ENCODE assay signal across 15 cellular contexts in genomic region chr1:112672842-112673241, GRCh38. TPM values are rescaled to one million over a fixed set of nuclear protein-coding genes. Genes with fewer than 3 reads are reported as not detected.
DNase-seq lines count a peak whose midpoint lies in the region; ATAC-seq, FAIRE-seq and TF ChIP-seq lines count a peak whose summit lies in the region.
"Had no signal": no experiment of that assay in that cellular context is flagged by ENCODE, and none has a peak within 500 bp of the region (broad histone marks: within the 10 kb centered on the region; RNA-seq: fewer than 3 reads in every experiment).

No MANE protein-coding gene starts in this region.

- BruUV-seq in OCI-LY7 (replicated peaks; lab: Mats Ljungman, UMichigan) (no TSS peak), K562 (replicated peaks; lab: Mats Ljungman, UMichigan) (no TSS peak)

- no peak overlapping the region for H3K9ac ChIP-seq in K562 (ENCODE audit: insufficient read depth in 1 of 2, low read depth in 2 of 2, low read length in 2 of 2)

- H4K20me1 ChIP-seq in OCI-LY7 (ENCODE audit: insufficient read depth, low read length) (no peaks in the 10 kb centered on the region), K562 (replicated peaks; ENCODE audit: control insufficient read depth, insufficient read depth, low read length) (no peaks in the 10 kb centered on the region)

- no peaks in the 10 kb centered on the region for H3K9me3 Mint-ChIP-seq in CD8-positive, alpha-beta memory T cell
- H3K9me3 Mint-ChIP-seq: activated CD4-positive, alpha-beta T cell treated with anti-CD3 and anti-CD28 coated beads, Interleukin-2, amount 10 ng/mL, durations not matched to agents 24 days and 14 days had no signal

- intact Hi-C loops in OCI-LY7 (cut with micrococcal nuclease; ENCODE audit: unreplicated experiment) = loop anchor here (10.0 kb wide), 1 partner anchor 278 kb away; the partner anchor contains the start of gene CTTNBP2NL
- intact Hi-C loops in K562 (cut with micrococcal nuclease) = loop anchor here (1.0 kb wide), 2 partner anchors 34 to 53 kb away; partner anchors contain the start of gene RHOC

- no peaks in the 10 kb centered on the region for H3K9me2 ChIP-seq in OCI-LY7 (ENCODE audit: insufficient read depth, low read length)

- TF ChIP-seq CTCF in OCI-LY7 (conservative IDR thresholded peaks at IDR 0.05; ENCODE audit: low read length) (0 out of 2 replicates have a peak, but pooled peaks have one; percentile 20), K562 (IDR thresholded peaks at IDR 0.05 in 2 of 3, conservative IDR thresholded peaks at IDR 0.05 in 1 of 3; ENCODE audit: insufficient read depth in 2 of 3, low read depth in 1 of 3, low read length in 3 of 3) (peak; percentile 12 to 40 (median 24); a peak in 1 of 6 replicates), neutrophil (IDR thresholded peaks at IDR 0.05) (no peak)

- H3K4me2 ChIP-seq in OCI-LY7 (ENCODE audit: low read length) (no peak overlapping the region), K562 (ENCODE audit: insufficient read depth, low read length) (no peak overlapping the region)

- H3K36me3 Mint-ChIP-seq in CD8-positive, alpha-beta memory T cell = peaks cover 10 to 49% (median 17%) of the 10 kb centered on the region in 3 donors

- TF ChIP-seq EP300 in K562 (IDR thresholded peaks at IDR 0.05; ENCODE audit: low read length) = no peak

- H3K4me1 Mint-ChIP-seq in CD8-positive, alpha-beta memory T cell = peaks cover 42 to 58% (median 54%) of the 10 kb centered on the region in 3 donors

- H3K4me3 ChIP-seq in CD8-positive, alpha-beta memory T cell (ENCODE audit: low read length) = no peak overlapping the region
- no peak overlapping the region for H3K4me3 ChIP-seq in OCI-LY7 (ENCODE audit: low read depth, low read length, poor library complexity, severe bottlenecking)
- H3K4me3 ChIP-seq in K562 = no peak overlapping the region
- H3K4me3 ChIP-seq in neutrophil (ENCODE audit: low read depth in 1 of 2, low read length in 1 of 2) = no peak overlapping the region
- H3K4me3 ChIP-seq: cardiac muscle cell had no signal

- 0 out of 3 replicates have a peak, but pooled peaks have one; percentile 3 for ATAC-seq in K562
- no peak for ATAC-seq in activated CD4-positive, CD25-positive, alpha-beta regulatory T cell treated with anti-CD3 and anti-CD28 coated beads, Interleukin-2, amount 50 U/mL, for 24 hours

- peak overlapping the region in 6 of 7 donors; percentile 16 to 81 (median 53) for H3K4me3 Mint-ChIP-seq in CD8-positive, alpha-beta memory T cell

- FAIRE-seq in K562 (lab: Jason Lieb, UNC) (no peak), urothelium cell line (lab: Jason Lieb, UNC) (no peak)

- no peak overlapping the region for H3K27ac ChIP-seq in CD8-positive, alpha-beta memory T cell (ENCODE audit: low read depth, low read length)
- H3K27ac ChIP-seq in OCI-LY7 (ENCODE audit: low read depth, low read length, poor library complexity, severe bottlenecking) (no peak overlapping the region), K562 (ENCODE audit: extremely low read depth, low read depth, low read length) (no peak overlapping the region), neutrophil (peak overlapping the region; percentile 72)

- H2AFZ ChIP-seq in OCI-LY7 (ENCODE audit: low read length) (no peak overlapping the region), K562 (ENCODE audit: low read depth, low read length) (no peak overlapping the region)

- H3K79me2 ChIP-seq in OCI-LY7 (ENCODE audit: insufficient read depth, low read depth, low read length) = no peaks in the 10 kb centered on the region
- peaks cover 37% of the 10 kb centered on the region for H3K79me2 ChIP-seq in K562 (ENCODE audit: control insufficient read depth, insufficient read depth, low read length)

- peak; percentile 45 to 62 for TF ChIP-seq RAD21 in K562 (CRISPR knock-in tag; conservative IDR thresholded peaks at IDR 0.05 in 1 of 2, IDR thresholded peaks at IDR 0.05 in 1 of 2)

- TF ChIP-seq POLR2A in K562 (conservative IDR thresholded peaks at IDR 0.05) = no peak

- in situ Hi-C loops in K562 (cut with MboI) = no loop called here

- peaks cover 14% of the 10 kb centered on the region for H3K36me3 ChIP-seq in CD8-positive, alpha-beta memory T cell (ENCODE audit: insufficient read depth, low read length)
- H3K36me3 ChIP-seq in OCI-LY7 (ENCODE audit: insufficient read depth, low read length) = peaks cover 46% of the 10 kb centered on the region
- H3K36me3 ChIP-seq in K562 (ENCODE audit: control insufficient read depth, insufficient read depth, low read length) = peaks cover 60% of the 10 kb centered on the region
- H3K36me3 ChIP-seq in neutrophil = peaks cover 54% of the 10 kb centered on the region

- H3K4me1 ChIP-seq in CD8-positive, alpha-beta memory T cell (ENCODE audit: insufficient read depth, low read length) = peaks cover 35% of the 10 kb centered on the region
- peaks cover 34% of the 10 kb centered on the region for H3K4me1 ChIP-seq in OCI-LY7 (ENCODE audit: insufficient read depth, low read length, poor library complexity, severe bottlenecking)
- H3K4me1 ChIP-seq in K562 (replicated peaks in 1 of 2; ENCODE audit: control insufficient read depth in 2 of 2, insufficient read depth in 2 of 2, low read length in 2 of 2) = peaks cover 18 to 38% of the 10 kb centered on the region in 2 experiments
- peaks cover 21 to 26% of the 10 kb centered on the region in 2 experiments for H3K4me1 ChIP-seq in neutrophil (ENCODE audit: control insufficient read depth in 1 of 2, insufficient read depth in 1 of 2, low read depth in 1 of 2, low read length in 1 of 2)

- POLR2A ChIA-PET in CD8-positive, alpha-beta memory T cell (lab: Charles Lee) = interaction anchor here (0.6 to 2.9 kb wide), 3 partner anchors 12 to 175 kb away, joined by 3 to 32 read pairs (median 4); partner anchors contain the start of genes CAPZA1 and ST7L
- POLR2A ChIA-PET in OCI-LY7 (lab: Charles Lee) = interaction anchor here (0.6 to 1.2 kb wide), 5 partner anchors 11 to 277 kb away, joined by 3 to 5 read pairs (median 3); partner anchors contain the start of genes CTTNBP2NL and ST7L
- POLR2A ChIA-PET in K562 (lab: Yijun Ruan, JAX) = interaction anchor here (0.8 to 7.3 kb wide), 15 partner anchors 10 to 281 kb away, joined by 3 to 104 read pairs (median 8); partner anchors contain the start of genes PPM1J and ST7L

- no peak for DNase-seq in CD8-positive, alpha-beta memory T cell
- no peak for DNase-seq in OCI-LY7 (ENCODE audit: low spot score)
- DNase-seq in K562 (ENCODE audit: extremely low read depth in 1 of 4, low spot score in 3 of 4) = peak in 1 of 4 experiments; percentile 60
- no peak for DNase-seq in urothelium cell line (ENCODE audit: low spot score)
- DNase-seq in HPDE6-E6E7 (ENCODE audit: extremely low spot score) = no peak
- no peak for DNase-seq in NCI-H69 (lab: John Stamatoyannopoulos, UW)
- DNase-seq: activated CD4-positive, alpha-beta T cell treated with anti-CD3 and anti-CD28 coated beads, Interleukin-2, amount 10 ng/mL, durations not matched to agents 24 days and 14 days; activated gamma-delta T cell treated with Interleukin-2 at 50 U/mL for 16 hours; GF-D8; GOT3; NK-92 treated with Interleukin-12 subunit alpha and Interleukin-12 subunit beta, amount 100 ng/mL, for 24 hours; occipital lobe had no signal

- CTCF ChIA-PET in CD8-positive, alpha-beta memory T cell (lab: Charles Lee) = interaction anchor here (0.9 to 4.1 kb wide), 7 partner anchors 23 to 171 kb away, joined by 3 to 23 read pairs (median 3); partner anchors contain the start of genes PPM1J and RHOC
- CTCF ChIA-PET in OCI-LY7 (lab: Charles Lee; ENCODE audit: unreplicated experiment) (interaction anchor here (2.6 kb wide), 1 partner anchor 32 kb away, joined by 5 read pairs; no protein-coding TSS in a partner anchor), K562 (lab: Yijun Ruan, JAX; ENCODE audit: low intra/inter-chr PET ratio) (interaction anchor here (2.2 kb wide), 1 partner anchor 34 kb away, joined by 15 read pairs; the partner anchor contains the start of gene RHOC)

- H3K9me1 ChIP-seq in K562 (ENCODE audit: control insufficient read depth, insufficient read depth, low read length) = no peaks in the 10 kb centered on the region

- 23% methylated on average over 1 of the region's 1 CpG for WGBS in K562 (ENCODE audit: insufficient coverage, low coverage, missing lambda C conversion rate)

- no peaks in the 10 kb centered on the region for H3K27me3 ChIP-seq in CD8-positive, alpha-beta memory T cell (ENCODE audit: insufficient read depth, low read length, poor library complexity, severe bottlenecking)
- H3K27me3 ChIP-seq in K562 (ENCODE audit: control insufficient read depth in 2 of 2, insufficient read depth in 2 of 2, low read length in 2 of 2) (no peaks in the 10 kb centered on the region), neutrophil (peaks cover 23% of the 10 kb centered on the region)
- H3K27me3 ChIP-seq: cardiac muscle cell had no signal

- H3K9me3 ChIP-seq in CD8-positive, alpha-beta memory T cell (ENCODE audit: low read length) = no peaks in the 10 kb centered on the region
- no peaks in the 10 kb centered on the region for H3K9me3 ChIP-seq in OCI-LY7 (ENCODE audit: low read length)
- H3K9me3 ChIP-seq in K562 (replicated peaks; ENCODE audit: control insufficient read depth, insufficient read depth, low read depth, low read length) = no peaks in the 10 kb centered on the region
- H3K9me3 ChIP-seq in neutrophil = no peaks in the 10 kb centered on the region

- H3K27me3 Mint-ChIP-seq in CD8-positive, alpha-beta memory T cell = no peaks in the 10 kb centered on the region
- H3K27me3 Mint-ChIP-seq: activated CD4-positive, alpha-beta T cell treated with anti-CD3 and anti-CD28 coated beads, Interleukin-2, amount 10 ng/mL, durations not matched to agents 24 days and 14 days had no signal

- peak overlapping the region; percentile 43 to 95 (median 80) for H3K27ac Mint-ChIP-seq in CD8-positive, alpha-beta memory T cell

RNA-seq across cellular contexts. Expression of gene MOV10, which starts 1.6 kb away (rescaled TPM):
- total RNA-seq in CD8-positive, alpha-beta memory T cell = 10 to 100 TPM; 29.9 to 31.0 TPM
- 33.7 TPM for polyA plus RNA-seq in CD8-positive, alpha-beta memory T cell
- 24.4 and 28.2 TPM in 2 replicates for total RNA-seq in OCI-LY7 (2014; rRNA removed; shearing (Covaris generic))
- 30.4 and 32.4 TPM in 2 replicates for total RNA-seq in OCI-LY7 (2022)
- total RNA-seq in K562 (2011; cell fraction: chromatin; rRNA removed; ENCODE audit: low replicate concordance) = 194 and 432 TPM in 2 replicates
- total RNA-seq in K562 (2011; cell fraction: nucleolus; rRNA removed) = 231 and 262 TPM in 2 replicates
- total RNA-seq in K562 (2011; cell fraction: nucleoplasm; rRNA removed) = 196 and 201 TPM in 2 replicates
- 46.5 and 75.8 TPM in 2 replicates for total RNA-seq in K562 (2014; rRNA removed)
- total RNA-seq in K562 (2014; rRNA removed; fragmentation: Illumina TruSeq; extraction: Trizol) = 32.1 and 46.8 TPM in 2 replicates
- 49.5 and 50.8 TPM in 2 replicates for total RNA-seq in K562 (2015; rRNA removed; fragmentation: Illumina TruSeq; extraction: Trizol)
- total RNA-seq in K562 (2021) = 93.9 and 101 TPM in 2 replicates
- 50.2 and 86.0 TPM in 2 replicates for polyA plus RNA-seq in K562 (2011; rRNA removed)
- 55.2 and 72.8 TPM in 2 replicates for polyA plus RNA-seq in K562 (2011; cell fraction: cytosol; rRNA removed)
- 327 and 544 TPM in 2 replicates for polyA plus RNA-seq in K562 (2011; cell fraction: nucleus; rRNA removed)
- polyA plus RNA-seq in K562 (2012) = 78.3 and 153 TPM in 2 replicates
- polyA plus RNA-seq in K562 (2014; fragmentation: Illumina TruSeq; extraction: Trizol) = 101 and 105 TPM in 2 replicates
- polyA plus RNA-seq in K562 (2014; fragmentation: Nextera tagmentation; extraction: Ambion mirVana) = 10 to 100 TPM; 16.7 to 39.6 TPM
- polyA plus RNA-seq in K562 (2014; rRNA removed) = 72.0 and 92.8 TPM in 2 replicates
- polyA minus RNA-seq in K562 (2011; rRNA and poly(A)+ RNA removed) = 34.4 and 47.1 TPM in 2 replicates
- 65.8 and 66.5 TPM in 2 replicates for polyA minus RNA-seq in K562 (2011; cell fraction: cytosol; rRNA and poly(A)+ RNA removed)
- 127 and 129 TPM in 2 replicates for polyA minus RNA-seq in K562 (2011; cell fraction: nucleus; rRNA and poly(A)+ RNA removed)

RNA-seq across cellular contexts. Expression of gene RHOC, which starts 34.1 kb away (rescaled TPM):
- total RNA-seq in CD8-positive, alpha-beta memory T cell = 10 to 100 TPM; 20.3 to 23.0 TPM
- 53.2 TPM for polyA plus RNA-seq in CD8-positive, alpha-beta memory T cell
- 23.1 and 34.9 TPM in 2 replicates for total RNA-seq in OCI-LY7 (2014; rRNA removed; shearing (Covaris generic))
- total RNA-seq in OCI-LY7 (2022) = 43.3 and 46.2 TPM in 2 replicates
- 107 and 260 TPM in 2 replicates for total RNA-seq in K562 (2011; cell fraction: chromatin; rRNA removed; ENCODE audit: low replicate concordance)
- total RNA-seq in K562 (2011; cell fraction: nucleolus; rRNA removed) = 237 and 244 TPM in 2 replicates
- 195 and 210 TPM in 2 replicates for total RNA-seq in K562 (2011; cell fraction: nucleoplasm; rRNA removed)
- 275 and 287 TPM in 2 replicates for total RNA-seq in K562 (2014; rRNA removed)
- total RNA-seq in K562 (2014; rRNA removed; fragmentation: Illumina TruSeq; extraction: Trizol) = 131 and 169 TPM in 2 replicates
- total RNA-seq in K562 (2015; rRNA removed; fragmentation: Illumina TruSeq; extraction: Trizol) = 200 and 204 TPM in 2 replicates
- total RNA-seq in K562 (2021) = 186 and 203 TPM in 2 replicates
- 364 and 370 TPM in 2 replicates for polyA plus RNA-seq in K562 (2011; rRNA removed)
- 478 and 580 TPM in 2 replicates for polyA plus RNA-seq in K562 (2011; cell fraction: cytosol; rRNA removed)
- 338 and 429 TPM in 2 replicates for polyA plus RNA-seq in K562 (2011; cell fraction: nucleus; rRNA removed)
- 332 and 339 TPM in 2 replicates for polyA plus RNA-seq in K562 (2012)
- 336 and 344 TPM in 2 replicates for polyA plus RNA-seq in K562 (2014; fragmentation: Illumina TruSeq; extraction: Trizol)
- polyA plus RNA-seq in K562 (2014; fragmentation: Nextera tagmentation; extraction: Ambion mirVana) = 10 to 100 TPM; 35.2 to 82.7 TPM
- 248 and 267 TPM in 2 replicates for polyA plus RNA-seq in K562 (2014; rRNA removed)
- 273 and 333 TPM in 2 replicates for polyA minus RNA-seq in K562 (2011; rRNA and poly(A)+ RNA removed)
- polyA minus RNA-seq in K562 (2011; cell fraction: cytosol; rRNA and poly(A)+ RNA removed) = 125 and 156 TPM in 2 replicates
- 103 and 138 TPM in 2 replicates for polyA minus RNA-seq in K562 (2011; cell fraction: nucleus; rRNA and poly(A)+ RNA removed)

RNA-seq across cellular contexts. Expression of gene PPM1J, which starts 42.3 kb away (rescaled TPM):
- under 1 TPM in 1 of 2 experiments, not detected in 1; 0.33 TPM for total RNA-seq in CD8-positive, alpha-beta memory T cell
- not detected for polyA plus RNA-seq in CD8-positive, alpha-beta memory T cell
- total RNA-seq in OCI-LY7 (2014; rRNA removed; shearing (Covaris generic)) = 1.4 and 1.5 TPM in 2 replicates
- total RNA-seq in OCI-LY7 (2022) = 3.7 and 4.2 TPM in 2 replicates
- total RNA-seq in K562 (2011; cell fraction: chromatin; rRNA removed; ENCODE audit: low replicate concordance) = 6.3 and 17.9 TPM in 2 replicates
- 12.8 and 15.3 TPM in 2 replicates for total RNA-seq in K562 (2011; cell fraction: nucleolus; rRNA removed)
- total RNA-seq in K562 (2011; cell fraction: nucleoplasm; rRNA removed) = 9.6 and 9.9 TPM in 2 replicates
- total RNA-seq in K562 (2014; rRNA removed) = 6.0 and 6.5 TPM in 2 replicates
- 1.2 and 1.3 TPM in 2 replicates for total RNA-seq in K562 (2014; rRNA removed; fragmentation: Illumina TruSeq; extraction: Trizol)
- 0.98 and 1.1 TPM in 2 replicates for total RNA-seq in K562 (2015; rRNA removed; fragmentation: Illumina TruSeq; extraction: Trizol)
- 5.1 and 7.1 TPM in 2 replicates for total RNA-seq in K562 (2021)
- 10.5 and 18.4 TPM in 2 replicates for polyA plus RNA-seq in K562 (2011; rRNA removed)
- polyA plus RNA-seq in K562 (2011; cell fraction: cytosol; rRNA removed) = 20.6 and 20.7 TPM in 2 replicates
- 80.5 and 82.8 TPM in 2 replicates for polyA plus RNA-seq in K562 (2011; cell fraction: nucleus; rRNA removed)
- polyA plus RNA-seq in K562 (2012) = 3.0 and 3.4 TPM in 2 replicates
- polyA plus RNA-seq in K562 (2014; fragmentation: Illumina TruSeq; extraction: Trizol) = 4.2 and 5.0 TPM in 2 replicates
- polyA plus RNA-seq in K562 (2014; fragmentation: Nextera tagmentation; extraction: Ambion mirVana) = under 1 TPM; 0.25 to 0.31 TPM
- polyA plus RNA-seq in K562 (2014; rRNA removed) = 8.2 and 8.5 TPM in 2 replicates
- polyA minus RNA-seq in K562 (2011; rRNA and poly(A)+ RNA removed) = 2.1 and 3.8 TPM in 2 replicates
- 3.0 and 6.5 TPM in 2 replicates for polyA minus RNA-seq in K562 (2011; cell fraction: cytosol; rRNA and poly(A)+ RNA removed)
- polyA minus RNA-seq in K562 (2011; cell fraction: nucleus; rRNA and poly(A)+ RNA removed) = 7.4 and 9.1 TPM in 2 replicates

RNA-seq across cellular contexts. Expression of gene CAPZA1, which starts 53.2 kb away (rescaled TPM):
- total RNA-seq in CD8-positive, alpha-beta memory T cell = 100 to 1,000 TPM; 255 to 266 TPM
- polyA plus RNA-seq in CD8-positive, alpha-beta memory T cell = 212 TPM
- 234 and 274 TPM in 2 replicates for total RNA-seq in OCI-LY7 (2014; rRNA removed; shearing (Covaris generic))
- total RNA-seq in OCI-LY7 (2022) = 234 and 246 TPM in 2 replicates
- total RNA-seq in K562 (2011; cell fraction: chromatin; rRNA removed; ENCODE audit: low replicate concordance) = 126 and 319 TPM in 2 replicates
- 56.9 and 76.1 TPM in 2 replicates for total RNA-seq in K562 (2011; cell fraction: nucleolus; rRNA removed)
- total RNA-seq in K562 (2011; cell fraction: nucleoplasm; rRNA removed) = 147 and 245 TPM in 2 replicates
- total RNA-seq in K562 (2014; rRNA removed) = 244 and 278 TPM in 2 replicates
- 306 and 352 TPM in 2 replicates for total RNA-seq in K562 (2014; rRNA removed; fragmentation: Illumina TruSeq; extraction: Trizol)
- total RNA-seq in K562 (2015; rRNA removed; fragmentation: Illumina TruSeq; extraction: Trizol) = 281 and 297 TPM in 2 replicates
- 266 and 289 TPM in 2 replicates for total RNA-seq in K562 (2021)
- polyA plus RNA-seq in K562 (2011; rRNA removed) = 298 and 365 TPM in 2 replicates
- 68.7 and 164 TPM in 2 replicates for polyA plus RNA-seq in K562 (2011; cell fraction: cytosol; rRNA removed)
- polyA plus RNA-seq in K562 (2011; cell fraction: nucleus; rRNA removed) = 66.8 and 129 TPM in 2 replicates
- 210 and 214 TPM in 2 replicates for polyA plus RNA-seq in K562 (2012)
- polyA plus RNA-seq in K562 (2014; fragmentation: Illumina TruSeq; extraction: Trizol) = 286 and 340 TPM in 2 replicates
- polyA plus RNA-seq in K562 (2014; fragmentation: Nextera tagmentation; extraction: Ambion mirVana) = 1,000 to 10,000 TPM in 1 of 2 experiments, 100 to 1,000 TPM in 1; 805 to 1,020 TPM
- polyA plus RNA-seq in K562 (2014; rRNA removed) = 234 and 237 TPM in 2 replicates
- polyA minus RNA-seq in K562 (2011; rRNA and poly(A)+ RNA removed) = 765 and 786 TPM in 2 replicates
- 311 and 407 TPM in 2 replicates for polyA minus RNA-seq in K562 (2011; cell fraction: cytosol; rRNA and poly(A)+ RNA removed)
- polyA minus RNA-seq in K562 (2011; cell fraction: nucleus; rRNA and poly(A)+ RNA removed) = 70.7 and 177 TPM in 2 replicates

RNA-seq across cellular contexts. Expression of gene ST7L, which starts 53.9 kb away (rescaled TPM):
- total RNA-seq in CD8-positive, alpha-beta memory T cell = 10 to 100 TPM; 11.6 to 12.2 TPM
- polyA plus RNA-seq in CD8-positive, alpha-beta memory T cell = 11.3 TPM
- total RNA-seq in OCI-LY7 (2014; rRNA removed; shearing (Covaris generic)) = 17.3 and 20.2 TPM in 2 replicates
- total RNA-seq in OCI-LY7 (2022) (22.8 and 25.8 TPM in 2 replicates), K562 (2014; rRNA removed) (21.0 and 23.3 TPM in 2 replicates), K562 (2014; rRNA removed; fragmentation: Illumina TruSeq; extraction: Trizol) (27.7 and 28.8 TPM in 2 replicates), K562 (2015; rRNA removed; fragmentation: Illumina TruSeq; extraction: Trizol) (31.1 and 32.1 TPM in 2 replicates), K562 (2021) (18.8 and 21.7 TPM in 2 replicates)
- total RNA-seq in K562 (2011; cell fraction: chromatin; rRNA removed; ENCODE audit: low replicate concordance) = 49.5 and 67.9 TPM in 2 replicates
- 38.7 and 39.0 TPM in 2 replicates for total RNA-seq in K562 (2011; cell fraction: nucleolus; rRNA removed)
- total RNA-seq in K562 (2011; cell fraction: nucleoplasm; rRNA removed) = 58.5 and 84.5 TPM in 2 replicates
- polyA plus RNA-seq in K562 (2011; rRNA removed) (27.4 and 32.5 TPM in 2 replicates), K562 (2014; fragmentation: Illumina TruSeq; extraction: Trizol) (26.2 and 26.6 TPM in 2 replicates), K562 (2014; fragmentation: Nextera tagmentation; extraction: Ambion mirVana) (10 to 100 TPM in 1 of 2 experiments, 1 to 10 TPM in 1; 9.0 to 10.7 TPM), K562 (2014; rRNA removed) (29.4 and 39.4 TPM in 2 replicates)
- 18.2 and 21.8 TPM in 2 replicates for polyA plus RNA-seq in K562 (2011; cell fraction: cytosol; rRNA removed)
- polyA plus RNA-seq in K562 (2011; cell fraction: nucleus; rRNA removed) = 33.6 and 48.2 TPM in 2 replicates
- polyA plus RNA-seq in K562 (2012) = 22.6 and 23.3 TPM in 2 replicates
- 25.9 and 28.5 TPM in 2 replicates for polyA minus RNA-seq in K562 (2011; rRNA and poly(A)+ RNA removed)
- 11.7 and 11.8 TPM in 2 replicates for polyA minus RNA-seq in K562 (2011; cell fraction: cytosol; rRNA and poly(A)+ RNA removed)
- 25.8 and 33.7 TPM in 2 replicates for polyA minus RNA-seq in K562 (2011; cell fraction: nucleus; rRNA and poly(A)+ RNA removed)
